Comparison of ENCODE assay signal across 22 cellular contexts in genomic region chr2:15758779-15759343, GRCh38.
"Had no signal": no experiment of that assay in that cellular context is flagged by ENCODE, and none has a peak within 500 bp of the region (broad histone marks: within the 10 kb centered on the region; RNA-seq: fewer than 3 reads in every experiment).

No MANE protein-coding gene starts in this region.

- ATAC-seq: activated CD4-positive, alpha-beta T cell treated with anti-CD3 and anti-CD28 coated beads for 36 hours; activated CD8-positive, alpha-beta T cell treated with anti-CD3 and anti-CD28 coated beads, Interleukin-2, amount 10 ng/mL, durations not matched to agents 7 days and 5 days; activated T-cell treated with anti-CD3 and anti-CD28 coated beads, Interleukin-2, amount 50 U/mL, for 4 hours; activated T-helper 17 cell treated with anti-CD3 and anti-CD28 coated beads, Interleukin-2, amount 50 U/mL, for 72 hours; gastrocnemius medialis; left cardiac atrium; pancreas; stimulated activated memory B cell treated with anti-CD40 and anti-IgM and Interleukin-4, amounts not matched to agents 10 μg/mL and 1 μg/mL and 100 μg/mL, for 72 hours had no signal

- DNase-seq: activated CD4-positive, alpha-beta T cell treated with anti-CD3 and anti-CD28 coated beads for 36 hours; activated CD4-positive, CD25-positive, alpha-beta regulatory T cell; activated CD8-positive, alpha-beta T cell treated with anti-CD3 and anti-CD28 coated beads, Interleukin-2, amount 10 ng/mL, durations not matched to agents 7 days and 5 days; activated gamma-delta T cell treated with Interleukin-2 at 50 U/mL for 16 hours; activated naive CD4-positive, alpha-beta T cell treated with anti-CD3 and anti-CD28 coated beads, Interleukin-2, amount 50 U/mL, for 16 hours; activated T-cell treated with anti-CD3 and anti-CD28 coated beads, Interleukin-2, amount 50 U/mL, for 4 hours; amniotic stem cell; caudate nucleus; endodermal cell; esophagus squamous epithelium; gastrocnemius medialis; glutamatergic neuron; left cardiac atrium; mammary epithelial cell; pancreas; retina; stimulated activated CD4-positive, alpha-beta T cell treated with anti-CD3 and anti-CD28 coated beads, Interleukin-1b, Interleukin-23, amount 100 ng/mL, for 48 hours; stimulated activated CD4-positive, alpha-beta T cell treated with anti-CD3 and anti-CD28 coated beads, Interleukin-4, amount 100 ng/mL, for 4 hours; stimulated activated CD8-positive, alpha-beta memory T cell treated with anti-CD3 and anti-CD28 coated beads, Interleukin-4, amount 100 ng/mL, for 48 hours; tibial artery had no signal
